ENCODE assay signal across 8 cellular contexts in the genomic region with DNA sequence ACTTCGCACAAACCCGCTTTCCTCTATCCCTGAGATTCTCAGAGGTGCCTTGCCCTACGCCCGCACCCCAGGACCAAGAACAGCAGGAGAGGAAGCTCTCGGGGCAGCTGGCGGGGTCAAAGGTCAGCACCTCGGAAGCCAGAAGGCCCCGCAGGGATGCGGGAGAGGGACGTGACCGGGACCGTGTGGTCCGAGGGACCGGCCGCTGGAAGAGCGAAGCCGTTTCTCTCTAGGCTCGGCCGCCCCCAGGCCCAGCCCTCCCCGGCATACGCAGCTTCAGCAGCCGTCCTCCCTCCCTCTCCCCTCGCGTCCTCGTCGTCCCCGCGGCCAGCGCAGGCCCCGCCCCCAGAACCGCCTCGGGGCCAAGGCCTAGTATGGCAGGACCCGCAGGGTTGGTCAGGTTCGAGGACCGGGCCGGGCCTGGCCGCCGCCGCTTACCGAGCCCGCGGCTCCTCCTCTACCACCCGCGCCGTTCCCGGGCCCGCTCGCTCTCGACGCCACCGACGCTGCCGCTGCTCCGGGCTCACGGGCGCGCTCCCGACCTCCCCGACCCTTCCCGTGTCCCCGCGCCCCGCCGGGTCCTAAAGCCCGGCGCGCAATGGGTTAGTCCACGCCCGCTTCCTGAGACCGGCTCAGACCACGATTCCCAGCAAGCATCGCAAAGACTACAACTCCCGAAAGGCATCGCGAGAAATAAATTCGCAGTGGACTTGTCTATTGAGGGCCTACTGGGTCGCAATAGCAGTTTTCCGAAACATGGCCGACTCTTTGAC. TPM values are rescaled to one million over a fixed set of nuclear protein-coding genes. Genes with fewer than 3 reads are reported as not detected.
DNase-seq lines count a peak whose midpoint lies in the region; ATAC-seq, FAIRE-seq and TF ChIP-seq lines count a peak whose summit lies in the region.

Gene ARMH3, minus strand, starts transcription at position 527 of the 773 bp plus-strand sequence. CDS start 16,059 bp downstream, outside the sequence.

- 0 out of 3 replicates have a peak, but pooled peaks of 1 of the 2 experiments have one; percentile 15 for TF ChIP-seq EP300 in H1 (IDR thresholded peaks at IDR 0.05; ENCODE audit: borderline replicate concordance in 1 of 2, low read depth in 2 of 2, low read length in 2 of 2)

- H4K20me1 ChIP-seq in H1 (replicated peaks in 1 of 2; ENCODE audit: control insufficient read depth in 1 of 2, insufficient read depth in 2 of 2, low read length in 2 of 2) = no peaks in the 10 kb centered on the region

- peak within 1 kb of the TSS; percentile 93 for H3K18ac ChIP-seq in H1 (ENCODE audit: extremely low read depth, low read length)
- peak within 1 kb of the TSS; percentile 94 to 99 for H3K18ac ChIP-seq in mesenchymal stem cell (ENCODE audit: low read depth in 1 of 2, low read length in 2 of 2)

- peak within 1 kb of the TSS; percentile 22 for H3K56ac ChIP-seq in H1 (replicated peaks; ENCODE audit: insufficient read length, low read depth, low read length)

- peaks cover 35% of the 10 kb centered on the region for H3K4me1 ChIP-seq in CD8-positive, alpha-beta memory T cell (ENCODE audit: insufficient read depth, low read length)
- H3K4me1 ChIP-seq in H1 (replicated peaks in 1 of 4; ENCODE audit: control insufficient read depth in 3 of 4, insufficient read depth in 4 of 4, low read length in 3 of 4) (no peaks in the 10 kb centered on the region), mesenchymal stem cell (ENCODE audit: control insufficient read depth, insufficient read depth, low read depth, low read length) (peaks cover 11% of the 10 kb centered on the region)

- no peak within 1 kb of the TSS for H2AK5ac ChIP-seq in H1 (ENCODE audit: low read depth, low read length)
- no peak within 1 kb of the TSS for H2AK5ac ChIP-seq in mesenchymal stem cell (ENCODE audit: low read length, severe bottlenecking)

- peak within 1 kb of the TSS; percentile 12 for H2BK120ac ChIP-seq in H1 (replicated peaks; ENCODE audit: low read depth, low read length)
- H2BK120ac ChIP-seq in mesenchymal stem cell (ENCODE audit: low read depth, low read length) = peak within 1 kb of the TSS; percentile 97

- 3% methylated on average over 49 of the region's 79 CpGs; no CpG with 5 or more reads in 1 of the 2 experiments for WGBS in H1 (ENCODE audit: extremely low coverage in 1 of 2, insufficient coverage in 1 of 2, insufficient read length in 1 of 2, insufficient replicate concordance in 2 of 2, low coverage in 1 of 2, low lambda C conversion rate in 2 of 2, missing lambda C conversion rate in 1 of 2), 2 experiments
- WGBS in mesenchymal stem cell = under 1% methylated on average over 77 of the region's 79 CpGs

- H3K27ac Mint-ChIP-seq in CD8-positive, alpha-beta memory T cell = peak within 1 kb of the TSS; percentile 85 to 99 (median 96)

- H4K91ac ChIP-seq in H1 (replicated peaks; ENCODE audit: insufficient read length, low read length) = no peak within 1 kb of the TSS
- H4K91ac ChIP-seq in mesenchymal stem cell (ENCODE audit: low read length) = peak within 1 kb of the TSS; percentile 93

- TF ChIP-seq RAD21 in H1 (IDR thresholded peaks at IDR 0.05 in 1 of 2, conservative IDR thresholded peaks at IDR 0.05 in 1 of 2; ENCODE audit: low read depth in 2 of 2, low read length in 2 of 2) = no peak

- H3K27ac ChIP-seq in CD8-positive, alpha-beta memory T cell (ENCODE audit: low read depth, low read length) = peak within 1 kb of the TSS; percentile 91
- H3K27ac ChIP-seq in H1 (ENCODE audit: low read depth, low read length) = peak within 1 kb of the TSS; percentile 53; the same call in 1 of the 2 replicates
- peak within 1 kb of the TSS; percentile 63 for H3K27ac ChIP-seq in mesenchymal stem cell (ENCODE audit: low read length, poor library complexity, severe bottlenecking)

- H3K23me2 ChIP-seq in H1 (ENCODE audit: low read depth, low read length) = peaks cover 6% of the 10 kb centered on the region; the same call in 1 of the 2 replicates

- DNase-seq in CD8-positive, alpha-beta memory T cell = peak; percentile 75 to 92 (median 87)
- peak; percentile 81 for DNase-seq in HS-5 (ENCODE audit: low read depth)
- peak; percentile 96 for DNase-seq in NOMO-1 treated with DMSO at 0.1 percent for 48 hours (lab: John Stamatoyannopoulos, UW; ENCODE audit: unreplicated experiment)
- DNase-seq in activated CD8-positive, alpha-beta memory T cell treated with anti-CD3 and anti-CD28 coated beads for 4 hours (ENCODE audit: low read depth in 2 of 2) = peak; percentile 70 to 77
- DNase-seq in H1 (ENCODE audit: low read depth in 1 of 2, low spot score in 2 of 2) = peak; percentile 80 to 90
- DNase-seq in mesenchymal stem cell = peak; percentile 98
- DNase-seq in stimulated activated CD8-positive, alpha-beta memory T cell treated with anti-CD3 and anti-CD28 coated beads, Interleukin-12 subunit alpha, Interleukin-12 subunit beta, amount 100 ng/mL, for 4 hours (ENCODE audit: low read depth) = peak; percentile 78

- 0 out of 2 replicates have a peak, but pooled peaks cover 3% of the 10 kb centered on the region for H3K79me1 ChIP-seq in H1 (ENCODE audit: low read depth, low read length)
- H3K79me1 ChIP-seq in mesenchymal stem cell (replicated peaks; ENCODE audit: low read length, poor library complexity, severe bottlenecking) = peaks cover 4% of the 10 kb centered on the region

- H3K14ac ChIP-seq in H1 (ENCODE audit: insufficient read length) (no peak within 1 kb of the TSS), mesenchymal stem cell (ENCODE audit: low read length in 2 of 2) (peak within 1 kb of the TSS in 1 of 2 experiments; percentile 97)

- H2BK12ac ChIP-seq in H1 (ENCODE audit: low read depth, low read length) (0 out of 2 replicates have a peak within 1 kb of the TSS, but pooled peaks have one; percentile 50), mesenchymal stem cell (ENCODE audit: low read length in 2 of 2) (peak within 1 kb of the TSS in 1 of 2 experiments; percentile 87)

- peaks cover 0 to 2% of the 10 kb centered on the region in 2 donors for H3K27me3 Mint-ChIP-seq in CD8-positive, alpha-beta memory T cell

- H2BK5ac ChIP-seq in H1 (ENCODE audit: low read depth, low read length) = peak within 1 kb of the TSS; percentile 90; the same call in 1 of the 2 replicates
- peak within 1 kb of the TSS; percentile 62 for H2BK5ac ChIP-seq in mesenchymal stem cell (ENCODE audit: low read depth, low read length, poor library complexity, severe bottlenecking)

- H3K36me3 ChIP-seq in CD8-positive, alpha-beta memory T cell (ENCODE audit: insufficient read depth, low read length) = no peaks in the 10 kb centered on the region
- H3K36me3 ChIP-seq in H1 (ENCODE audit: control insufficient read depth in 2 of 4, insufficient read depth in 4 of 4, low read length in 3 of 4) = no peaks in the 10 kb centered on the region
- no peaks in the 10 kb centered on the region for H3K36me3 ChIP-seq in mesenchymal stem cell (ENCODE audit: control insufficient read depth in 1 of 2, insufficient read depth in 2 of 2, low read depth in 1 of 2, low read length in 2 of 2)

- peak in 1 of 2 experiments; percentile 60; a peak in 2 of 3 replicates for TF ChIP-seq POLR2A in H1 (IDR thresholded peaks at IDR 0.05; ENCODE audit: control extremely low read depth in 1 of 2, low read depth in 2 of 2, low read length in 2 of 2)

- H2BK20ac ChIP-seq in H1 (ENCODE audit: low read length) = no peak within 1 kb of the TSS

- H3K4me3 Mint-ChIP-seq in CD8-positive, alpha-beta memory T cell = peak within 1 kb of the TSS; percentile 92 to 99 (median 95)

- H4K8ac ChIP-seq in H1 (ENCODE audit: extremely low read depth, insufficient read depth, low read length) (peak within 1 kb of the TSS; percentile 88; the same call in 1 of the 2 replicates), mesenchymal stem cell (ENCODE audit: low read length) (peak within 1 kb of the TSS; percentile 95)

- H3K23ac ChIP-seq in H1 (ENCODE audit: insufficient read length) (no peak within 1 kb of the TSS), mesenchymal stem cell (ENCODE audit: low read length in 2 of 2) (peak within 1 kb of the TSS in 1 of 2 experiments; percentile 77)

- peak within 1 kb of the TSS; percentile 1 to 70 (median 62); a peak in 5 of 7 replicates for H3K9ac ChIP-seq in H1 (replicated peaks in 1 of 4; ENCODE audit: extremely low read depth in 1 of 4, low read depth in 3 of 4, low read length in 3 of 4)
- peak within 1 kb of the TSS; percentile 96 for H3K9ac ChIP-seq in mesenchymal stem cell (ENCODE audit: low read length)

- TF ChIP-seq CTCF in H1 (IDR thresholded peaks at IDR 0.05; ENCODE audit: control extremely low read depth in 1 of 3, insufficient read depth in 1 of 3, low read depth in 1 of 3, low read length in 3 of 3) = 0 out of 4 replicates have a peak, but pooled peaks of 1 of the 3 experiments have one; percentile 8

- H3K36me3 Mint-ChIP-seq in CD8-positive, alpha-beta memory T cell = peaks cover 0 to 5% (median 0%) of the 10 kb centered on the region in 3 donors

- H2AFZ ChIP-seq in H1 (ENCODE audit: low read length) (peak within 1 kb of the TSS; percentile 97), mesenchymal stem cell (ENCODE audit: low read depth, low read length) (peak within 1 kb of the TSS; percentile 90)

- H3K4me1 Mint-ChIP-seq in CD8-positive, alpha-beta memory T cell = peaks cover 39 to 48% (median 47%) of the 10 kb centered on the region in 3 donors

- POLR2A ChIA-PET in CD8-positive, alpha-beta memory T cell (lab: Charles Lee) = interaction anchor here (0.6 to 1.4 kb wide), 6 partner anchors 10 to 1522 kb away, joined by 3 to 13 read pairs (median 3); partner anchors contain the start of genes HPS6 and OGA
- POLR2A ChIA-PET in H1 (lab: Charles Lee; ENCODE audit: partially characterized antibody) = interaction anchor here (1.1 to 2.5 kb wide), 7 partner anchors 11 to 238 kb away, joined by 3 to 13 read pairs (median 4); partner anchors contain the start of genes HPS6 and OGA

- H2BK15ac ChIP-seq in H1 (ENCODE audit: low read length) (no peak within 1 kb of the TSS), mesenchymal stem cell (ENCODE audit: low read depth, poor library complexity, severe bottlenecking) (peak within 1 kb of the TSS; percentile 74)

- FAIRE-seq in H1 (lab: Jason Lieb, UNC) = peak; percentile 85

- CTCF ChIA-PET in CD8-positive, alpha-beta memory T cell (lab: Charles Lee) = interaction anchor here (0.6 to 2.9 kb wide), 4 partner anchors 13 to 238 kb away, joined by 3 to 14 read pairs (median 4); partner anchors contain the start of gene OGA
- CTCF ChIA-PET in H1 (lab: Charles Lee; ENCODE audit: partially characterized antibody) = interaction anchor here (0.9 to 8.8 kb wide), 8 partner anchors 12 to 212 kb away, joined by 3 to 76 read pairs (median 5); partner anchors contain the start of gene KCNIP2

- H3K4me3 ChIP-seq in CD8-positive, alpha-beta memory T cell (ENCODE audit: low read length) = peak within 1 kb of the TSS; percentile 93
- H3K4me3 ChIP-seq in H1 (ENCODE audit: extremely low read depth in 1 of 4, insufficient read depth in 2 of 4, low read depth in 3 of 4, low read length in 4 of 4) = peak within 1 kb of the TSS; percentile 80 to 92 (median 82)
- peak within 1 kb of the TSS; percentile 78 to 90 for H3K4me3 ChIP-seq in mesenchymal stem cell (ENCODE audit: insufficient read depth in 1 of 2, low read depth in 1 of 2, low read length in 2 of 2)

- peaks cover 0 to 38% of the 10 kb centered on the region in 2 experiments; a peak in 2 of 4 replicates for H3K79me2 ChIP-seq in H1 (ENCODE audit: control insufficient read depth in 1 of 2, insufficient read depth in 2 of 2, low read length in 2 of 2)

- no peaks in the 10 kb centered on the region for H3K9me3 Mint-ChIP-seq in CD8-positive, alpha-beta memory T cell

- peak within 1 kb of the TSS; percentile 82 for H4K5ac ChIP-seq in H1 (ENCODE audit: insufficient read length, low read depth, low read length)

- H3K9me3 ChIP-seq in CD8-positive, alpha-beta memory T cell (ENCODE audit: low read length) = no peaks in the 10 kb centered on the region
- H3K9me3 ChIP-seq in H1 (ENCODE audit: insufficient read depth in 2 of 2, low read depth in 1 of 2, low read length in 1 of 2) (no peaks in the 10 kb centered on the region), mesenchymal stem cell (ENCODE audit: control insufficient read depth, low read length) (no peaks in the 10 kb centered on the region)

- peak within 1 kb of the TSS; percentile 67 to 72 for H3K4me2 ChIP-seq in H1 (ENCODE audit: insufficient read depth in 1 of 2, low read depth in 2 of 2, low read length in 2 of 2)
- peak within 1 kb of the TSS; percentile 57 for H3K4me2 ChIP-seq in mesenchymal stem cell (ENCODE audit: low read length, poor library complexity, severe bottlenecking)

- H3K4ac ChIP-seq in H1 (replicated peaks; ENCODE audit: insufficient read length, low read depth, low read length) = no peak within 1 kb of the TSS
- H3K4ac ChIP-seq in mesenchymal stem cell (ENCODE audit: low read depth in 1 of 2, low read length in 2 of 2) = peak within 1 kb of the TSS; percentile 88 to 97

- peak; percentile 85 for ATAC-seq in GM19467 (IDR thresholded peaks at IDR 0.05; ENCODE audit: unreplicated experiment)

- no peaks in the 10 kb centered on the region for H3K27me3 ChIP-seq in CD8-positive, alpha-beta memory T cell (ENCODE audit: insufficient read depth, low read length, poor library complexity, severe bottlenecking)
- H3K27me3 ChIP-seq in H1 (replicated peaks in 1 of 4; ENCODE audit: control insufficient read depth in 3 of 4, extremely low read depth in 1 of 4, insufficient read depth in 3 of 4, low read length in 3 of 4) = no peaks in the 10 kb centered on the region
- H3K27me3 ChIP-seq in mesenchymal stem cell (ENCODE audit: control insufficient read depth in 1 of 2, insufficient read depth in 1 of 2, low read length in 2 of 2) = no peaks in the 10 kb centered on the region

RNA-seq across cellular contexts. Expression of gene ARMH3, which starts in this region (rescaled TPM):
- total RNA-seq in CD8-positive, alpha-beta memory T cell = 10 to 100 TPM; 23.1 to 25.7 TPM
- 25.1 TPM for polyA plus RNA-seq in CD8-positive, alpha-beta memory T cell
- 16.1 and 18.3 TPM in 2 replicates for total RNA-seq in H1 (2021; fragmentation: NEBNext Ultra II Directional; extraction: Animal tissue kit (Norgen Biotek cat#: 25700))
- polyA plus RNA-seq in H1 (2011; rRNA removed) = 10.6 and 11.6 TPM in 2 replicates
- polyA plus RNA-seq in H1 (2011; cell fraction: cytosol; rRNA removed) = 13.3 TPM
- polyA plus RNA-seq in H1 (2011; cell fraction: nucleus; rRNA removed) = 12.0 TPM
- polyA plus RNA-seq in H1 (2012, experiment 1 of 2) = 14.2 to 17.2 TPM (median 14.8 TPM) in 4 replicates
- 5.2 TPM for polyA plus RNA-seq in H1 (2012, experiment 2 of 2)
- 8.1 TPM for polyA plus RNA-seq in H1 (2013, experiment 1 of 2)
- polyA plus RNA-seq in H1 (2013, experiment 2 of 2) = 7.0 TPM
- polyA minus RNA-seq in H1 (2011; rRNA and poly(A)+ RNA removed) = 19.0 and 24.4 TPM in 2 replicates
- 12.8 TPM for polyA minus RNA-seq in H1 (2011; cell fraction: cytosol; rRNA and poly(A)+ RNA removed)
- polyA minus RNA-seq in H1 (2011; cell fraction: nucleus; rRNA and poly(A)+ RNA removed) = 18.9 TPM
- 10.2 TPM for polyA plus RNA-seq in mesenchymal stem cell (2013, experiment 1 of 2)
- 9.6 TPM for polyA plus RNA-seq in mesenchymal stem cell (2013, experiment 2 of 2)

Comparison
In these comparisons a context has a peak if more than half of its experiments do, and no peak if none do; other contexts are left out.
1. Peak in every context shown above with its lines: DNase-seq, ATAC-seq, H3K4me3 ChIP-seq and H3K27ac ChIP-seq.